9 cellular contexts compared by ENCODE assay signal in genomic region chr3:128922804-128923459, GRCh38. TPM values are rescaled to one million over a fixed set of nuclear protein-coding genes. Genes with fewer than 3 reads are reported as not detected.
DNase-seq lines count a peak whose midpoint lies in the region; ATAC-seq, FAIRE-seq and TF ChIP-seq lines count a peak whose summit lies in the region.
"Had no signal": no experiment of that assay in that cellular context is flagged by ENCODE, and none has a peak within 500 bp of the region (broad histone marks: within the 10 kb centered on the region; RNA-seq: fewer than 3 reads in every experiment).

No MANE protein-coding gene starts in this region.

- intact Hi-C loops in activated CD4-positive, alpha-beta memory T cell treated with anti-CD3 and anti-CD28 coated beads for 36 hours (cut with micrococcal nuclease) = loop anchor here (1.0 to 5.0 kb wide), 2 partner anchors 44 to 306 kb away; partner anchors contain the start of gene ACAD9

- POLR2A ChIA-PET in activated CD4-positive, alpha-beta memory T cell treated with anti-CD3 and anti-CD28 coated beads for 36 hours (lab: Charles Lee) = no interaction called here

- CTCF ChIA-PET in activated CD4-positive, alpha-beta memory T cell treated with anti-CD3 and anti-CD28 coated beads for 36 hours (lab: Charles Lee) = interaction anchor here (0.9 to 2.1 kb wide), 6 partner anchors 9 to 305 kb away, joined by 3 to 12 read pairs (median 6); no protein-coding TSS in a partner anchor

- DNase-seq in GM12891 (ENCODE audit: insufficient read length, low spot score) = no peak
- DNase-seq in activated CD4-positive, alpha-beta memory T cell treated with anti-CD3 and anti-CD28 coated beads for 36 hours = peak; percentile 77
- DNase-seq in bronchial epithelial cell (ENCODE audit: low read depth) = no peak
- DNase-seq in stimulated activated CD4-positive, alpha-beta T cell treated with anti-CD3 and anti-CD28 coated beads, Interleukin-4, amount 100 ng/mL, for 48 hours (ENCODE audit: low read depth in 2 of 2) = peak; percentile 22 to 36
- no peak for DNase-seq in hippocampal formation (lab: John Stamatoyannopoulos, UW)
- no peak for DNase-seq in cerebellar nuclear complex (lab: John Stamatoyannopoulos, UW)
- DNase-seq in NCI-H2171 treated with DMSO at 0.1 percent for 48 hours (lab: John Stamatoyannopoulos, UW) = no peak
- DNase-seq: SIG-M5 had no signal

- H3K4me3 ChIP-seq in bronchial epithelial cell (ENCODE audit: low read depth, low read length) = no peak overlapping the region

- no peaks in the 10 kb centered on the region for H3K27me3 Mint-ChIP-seq in activated CD4-positive, alpha-beta memory T cell treated with anti-CD3 and anti-CD28 coated beads for 36 hours

- no peaks in the 10 kb centered on the region for H3K27me3 ChIP-seq in bronchial epithelial cell (ENCODE audit: control insufficient read depth, insufficient read depth, low read length)

- H3K4me1 Mint-ChIP-seq in activated CD4-positive, alpha-beta memory T cell treated with anti-CD3 and anti-CD28 coated beads for 36 hours (ENCODE audit: low read depth) = peaks cover 29% of the 10 kb centered on the region

- H3K9me3 Mint-ChIP-seq in activated CD4-positive, alpha-beta memory T cell treated with anti-CD3 and anti-CD28 coated beads for 36 hours = peaks cover 14% of the 10 kb centered on the region

- FAIRE-seq in GM12891 (lab: Jason Lieb, UNC) (peak; percentile 55), bronchial epithelial cell (lab: Jason Lieb, UNC) (peak; percentile 40)

- H3K36me3 Mint-ChIP-seq in activated CD4-positive, alpha-beta memory T cell treated with anti-CD3 and anti-CD28 coated beads for 36 hours = peaks cover 20% of the 10 kb centered on the region

- no peak for TF ChIP-seq POLR2A in GM12891 (IDR thresholded peaks at IDR 0.05; ENCODE audit: low read depth, low read length)

- no peak for ATAC-seq in GM19328 (IDR thresholded peaks at IDR 0.05; ENCODE audit: unreplicated experiment)

- TF ChIP-seq CTCF in bronchial epithelial cell (IDR thresholded peaks at IDR 0.05; ENCODE audit: insufficient read depth, low read length, severe bottlenecking) = no peak

- H3K4me3 Mint-ChIP-seq in activated CD4-positive, alpha-beta memory T cell treated with anti-CD3 and anti-CD28 coated beads for 36 hours = peak overlapping the region; percentile 55

- no peaks in the 10 kb centered on the region for H3K36me3 ChIP-seq in bronchial epithelial cell (ENCODE audit: control insufficient read depth, insufficient read depth, low read length)

- peak overlapping the region; percentile 40 for H3K27ac Mint-ChIP-seq in activated CD4-positive, alpha-beta memory T cell treated with anti-CD3 and anti-CD28 coated beads for 36 hours

TF ChIP-seq in GM12891, 5 proteins besides CTCF, POLR2A, EP300 and RAD21:
- TF ChIP-seq PAX5 (IDR thresholded peaks at IDR 0.05; ENCODE audit: insufficient read depth, low read length, severe bottlenecking) (no peak), SPI1 (IDR thresholded peaks at IDR 0.05; ENCODE audit: low read depth, low read length) (no peak), TAF1 (IDR thresholded peaks at IDR 0.05; ENCODE audit: low read depth, low read length) (no peak), POLR2AphosphoS5 (IDR thresholded peaks at IDR 0.05; ENCODE audit: low read depth, low read length) (no peak)
TF ChIP-seq in GM12891: peak in this region for 0.

RNA-seq across cellular contexts. Expression of gene ACAD9, which starts 43.5 kb away (rescaled TPM):
- polyA plus RNA-seq in GM12891 (2012; ENCODE audit: low read depth, missing spikeins) = 22.7 TPM
- total RNA-seq in activated CD4-positive, alpha-beta memory T cell treated with anti-CD3 and anti-CD28 coated beads for 36 hours = 10 to 100 TPM; 45.3 to 45.5 TPM
- total RNA-seq in bronchial epithelial cell = 23.7 and 24.7 TPM in 2 replicates

Comparison
In these comparisons a context has a peak if more than half of its experiments do, and no peak if none do; other contexts are left out.
1. DNase-seq: peak in activated CD4-positive, alpha-beta memory T cell treated with anti-CD3 and anti-CD28 coated beads for 36 hours (single experiment) and stimulated activated CD4-positive, alpha-beta T cell treated with anti-CD3 and anti-CD28 coated beads, Interleukin-4, amount 100 ng/mL, for 48 hours (2 of 2); none in GM12891 (single experiment), bronchial epithelial cell (single experiment), hippocampal formation (0 of 2), cerebellar nuclear complex (0 of 2) and NCI-H2171 treated with DMSO at 0.1 percent for 48 hours (single experiment).